In the genomic region with DNA sequence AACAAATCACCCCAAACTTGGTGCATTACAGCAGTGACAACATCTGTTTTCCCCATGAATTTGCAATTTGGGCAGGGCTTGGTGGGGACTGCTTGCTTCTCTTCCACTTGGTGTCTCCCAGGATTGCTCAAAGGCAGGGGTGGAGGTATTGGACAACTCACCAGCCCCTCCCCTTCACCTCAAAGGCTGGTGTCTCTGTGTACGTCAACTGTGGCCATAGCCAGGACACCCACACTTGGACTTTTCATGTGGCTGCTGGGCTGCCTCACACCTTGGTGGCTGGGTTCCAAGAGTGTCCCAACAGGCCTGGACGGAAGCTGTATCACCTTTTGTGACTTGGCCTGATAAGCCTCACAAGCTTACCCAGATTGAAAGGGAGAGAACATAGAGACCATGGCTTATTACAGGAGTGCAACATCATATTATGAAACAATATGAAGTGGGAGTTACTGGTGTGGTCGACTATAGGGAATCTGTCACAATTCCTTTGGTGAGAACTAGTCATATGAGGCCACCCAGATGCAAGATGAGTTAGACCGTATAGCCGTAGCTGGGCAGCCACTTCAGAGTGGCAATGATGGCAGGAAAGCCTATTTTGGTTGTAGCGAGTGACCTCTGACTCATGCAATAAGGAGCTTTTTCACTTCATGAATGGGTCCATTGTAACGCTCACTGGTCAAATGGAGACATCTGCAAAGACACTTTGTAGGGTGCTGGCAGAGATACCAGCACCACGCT, we compare ENCODE assay signal across 19 cellular contexts.
A peak's percentile ranks its signal among the peaks of the same experiment; 100 is the strongest.
DNase-seq lines count a peak whose midpoint lies in the region; ATAC-seq and TF ChIP-seq lines count a peak whose summit lies in the region.
"Had no signal": no experiment of that assay in that cellular context is flagged by ENCODE, and none has a peak within 500 bp of the region (broad histone marks: within the 10 kb centered on the region; RNA-seq: fewer than 3 reads in every experiment).

No MANE protein-coding gene starts in this region.

- H3K4me3 ChIP-seq in stomach: no peak overlapping the region
- H3K4me3 ChIP-seq in aorta (ENCODE audit: low read length in 2 of 2): no peak overlapping the region
- H3K4me3 ChIP-seq: GM23248, PC-9, right atrium auricular region had no signal

- H3K27me3 Mint-ChIP-seq in activated T-cell treated with anti-CD3 and anti-CD28 coated beads, Interleukin-2, amount 50 U/mL, for 4 hours (ENCODE audit: low read depth): no peaks in the 10 kb centered on the region
- no peaks in the 10 kb centered on the region for H3K27me3 Mint-ChIP-seq in T-helper 17 cell
- H3K27me3 Mint-ChIP-seq: activated T-cell treated with anti-CD3 and anti-CD28 coated beads, Interleukin-2, amount 50 U/mL, for 24 hours; natural killer cell treated with Interleukin-12 subunit alpha and Interleukin-12 subunit beta and Interleukin-15 and Interleukin-18, amount 100 ng/mL, for 72 hours had no signal

- no peak for TF ChIP-seq POLR2A in stomach (IDR thresholded peaks at IDR 0.05)

- no peak overlapping the region for H3K27ac ChIP-seq in stomach
- no peak overlapping the region for H3K27ac ChIP-seq in aorta (ENCODE audit: low read depth in 1 of 2, low read length in 2 of 2)
- H3K27ac ChIP-seq: GM23248, PC-9, right atrium auricular region had no signal

- H3K9me3 Mint-ChIP-seq in activated T-cell treated with anti-CD3 and anti-CD28 coated beads, Interleukin-2, amount 50 U/mL, for 4 hours: peaks cover 8% of the 10 kb centered on the region
- H3K9me3 Mint-ChIP-seq: natural killer cell treated with Interleukin-12 subunit alpha and Interleukin-12 subunit beta and Interleukin-15 and Interleukin-18, amount 100 ng/mL, for 72 hours had no signal

- no peak for TF ChIP-seq EP300 in stomach (IDR thresholded peaks at IDR 0.05)

- no peaks in the 10 kb centered on the region for H3K36me3 Mint-ChIP-seq in activated T-cell treated with anti-CD3 and anti-CD28 coated beads, Interleukin-2, amount 50 U/mL, for 4 hours (ENCODE audit: insufficient read depth)
- H3K36me3 Mint-ChIP-seq in T-helper 17 cell (ENCODE audit: low read depth): peaks cover 4% of the 10 kb centered on the region
- H3K36me3 Mint-ChIP-seq: natural killer cell treated with Interleukin-12 subunit alpha and Interleukin-12 subunit beta and Interleukin-15 and Interleukin-18, amount 100 ng/mL, for 72 hours had no signal

- no peak for TF ChIP-seq CTCF in stomach (IDR thresholded peaks at IDR 0.05)

- H3K4me1 Mint-ChIP-seq in activated T-cell treated with anti-CD3 and anti-CD28 coated beads, Interleukin-2, amount 50 U/mL, for 4 hours (ENCODE audit: low read depth): peaks cover 57% of the 10 kb centered on the region
- H3K4me1 Mint-ChIP-seq in T-helper 17 cell: peaks cover 26% of the 10 kb centered on the region

- no peak for ATAC-seq in activated T-cell treated with anti-CD3 and anti-CD28 coated beads, Interleukin-2, amount 50 U/mL, for 4 hours
- ATAC-seq in T-helper 17 cell (no peak), GM21367 (IDR thresholded peaks at IDR 0.05; ENCODE audit: unreplicated experiment) (no peak), aorta (ENCODE audit: low FRiP score) (no peak), GM21528 (IDR thresholded peaks at IDR 0.05; ENCODE audit: low FRiP score, unreplicated experiment) (no peak)

- intact Hi-C loops in stomach (cut with DNase I; ENCODE audit: low total_unique reads) (no loop called here), aorta (cut with DNase I) (no loop called here)

- H3K4me3 Mint-ChIP-seq in activated T-cell treated with anti-CD3 and anti-CD28 coated beads, Interleukin-2, amount 50 U/mL, for 4 hours: peak overlapping the region; percentile 16
- H3K4me3 Mint-ChIP-seq in T-helper 17 cell: no peak overlapping the region
- H3K4me3 Mint-ChIP-seq: activated CD4-positive, alpha-beta T cell treated with anti-CD3 and anti-CD28 coated beads, Interleukin-2, amount 10 ng/mL, durations not matched to agents 24 days and 14 days; activated T-cell treated with anti-CD3 and anti-CD28 coated beads, Interleukin-2, amount 50 U/mL, for 24 hours; natural killer cell treated with Interleukin-12 subunit alpha and Interleukin-12 subunit beta and Interleukin-15 and Interleukin-18, amount 100 ng/mL, for 72 hours had no signal

- H3K4me1 ChIP-seq in stomach: peaks cover 0 to 8% (median 0%) of the 10 kb centered on the region in 4 donors
- H3K4me1 ChIP-seq in aorta (ENCODE audit: control insufficient read depth in 1 of 2, insufficient read depth in 2 of 2, low read length in 2 of 2): no peaks in the 10 kb centered on the region

- no peak for DNase-seq in activated T-cell treated with anti-CD3 and anti-CD28 coated beads, Interleukin-2, amount 50 U/mL, for 4 hours
- no peak for DNase-seq in activated T-cell treated with anti-CD3 and anti-CD28 coated beads, Interleukin-2, amount 50 U/mL, for 48 hours
- no peak for DNase-seq in T-helper 17 cell
- peak; percentile 63 for DNase-seq in kidney tubule cell (ENCODE audit: low spot score)
- DNase-seq in stomach: peak; percentile 65
- DNase-seq in aorta: no peak
- DNase-seq: activated CD4-positive, alpha-beta T cell treated with anti-CD3 and anti-CD28 coated beads, Interleukin-2, amount 10 ng/mL, durations not matched to agents 24 days and 14 days; activated T-cell treated with anti-CD3 and anti-CD28 coated beads, Interleukin-2, amount 50 U/mL, for 24 hours; amniotic stem cell; GM23248; NCI-H1694 treated with DMSO at 0.1 percent for 48 hours; NCI-H446 treated with DMSO at 0.1 percent for 48 hours; PC-9; stimulated activated CD4-positive, alpha-beta T cell treated with anti-CD3 and anti-CD28 coated beads, Interleukin-4, amount 100 ng/mL, for 24 hours; T-helper 2 cell had no signal

- H3K9me3 ChIP-seq in T-helper 17 cell (ENCODE audit: control insufficient read depth, low read length, poor library complexity, severe bottlenecking) (no peaks in the 10 kb centered on the region), stomach (no peaks in the 10 kb centered on the region), aorta (ENCODE audit: control insufficient read depth, low read length) (no peaks in the 10 kb centered on the region)
- H3K9me3 ChIP-seq: right atrium auricular region had no signal

- 59 to 82% (median 74%) methylated on average over 7 to 8 of the region's 8 CpGs for WGBS in stomach, 5 donors
- WGBS in aorta, 2 donors: 79 to 87% methylated on average over 8 of the region's 8 CpGs

- peak overlapping the region; percentile 74 for H3K27ac Mint-ChIP-seq in T-helper 17 cell
- H3K27ac Mint-ChIP-seq: activated CD4-positive, alpha-beta T cell treated with anti-CD3 and anti-CD28 coated beads, Interleukin-2, amount 10 ng/mL, durations not matched to agents 24 days and 14 days; activated T-cell treated with anti-CD3 and anti-CD28 coated beads, Interleukin-2, amount 50 U/mL, for 24 hours; natural killer cell treated with Interleukin-12 subunit alpha and Interleukin-12 subunit beta and Interleukin-15 and Interleukin-18, amount 100 ng/mL, for 72 hours had no signal

- no peaks in the 10 kb centered on the region for H3K27me3 ChIP-seq in stomach
- H3K27me3 ChIP-seq in aorta (ENCODE audit: control insufficient read depth in 1 of 2, insufficient read depth in 2 of 2, low read length in 1 of 2): no peaks in the 10 kb centered on the region
- H3K27me3 ChIP-seq: right atrium auricular region had no signal

- H3K36me3 ChIP-seq in stomach (no peaks in the 10 kb centered on the region), aorta (ENCODE audit: control insufficient read depth in 1 of 2, insufficient read depth in 2 of 2, low read length in 1 of 2) (no peaks in the 10 kb centered on the region)
- H3K36me3 ChIP-seq: right atrium auricular region had no signal

Comparison
In these comparisons a context has a peak if more than half of its experiments do, and no peak if none do; other contexts are left out.
1. DNase-seq: peak in kidney tubule cell (single experiment) and stomach (single experiment); none in activated T-cell treated with anti-CD3 and anti-CD28 coated beads, Interleukin-2, amount 50 U/mL, for 4 hours (single experiment), activated T-cell treated with anti-CD3 and anti-CD28 coated beads, Interleukin-2, amount 50 U/mL, for 48 hours (0 of 2), T-helper 17 cell (0 of 3) and aorta (0 of 2).